Comparison of ENCODE assay signal across 10 cellular contexts in the genomic region with DNA sequence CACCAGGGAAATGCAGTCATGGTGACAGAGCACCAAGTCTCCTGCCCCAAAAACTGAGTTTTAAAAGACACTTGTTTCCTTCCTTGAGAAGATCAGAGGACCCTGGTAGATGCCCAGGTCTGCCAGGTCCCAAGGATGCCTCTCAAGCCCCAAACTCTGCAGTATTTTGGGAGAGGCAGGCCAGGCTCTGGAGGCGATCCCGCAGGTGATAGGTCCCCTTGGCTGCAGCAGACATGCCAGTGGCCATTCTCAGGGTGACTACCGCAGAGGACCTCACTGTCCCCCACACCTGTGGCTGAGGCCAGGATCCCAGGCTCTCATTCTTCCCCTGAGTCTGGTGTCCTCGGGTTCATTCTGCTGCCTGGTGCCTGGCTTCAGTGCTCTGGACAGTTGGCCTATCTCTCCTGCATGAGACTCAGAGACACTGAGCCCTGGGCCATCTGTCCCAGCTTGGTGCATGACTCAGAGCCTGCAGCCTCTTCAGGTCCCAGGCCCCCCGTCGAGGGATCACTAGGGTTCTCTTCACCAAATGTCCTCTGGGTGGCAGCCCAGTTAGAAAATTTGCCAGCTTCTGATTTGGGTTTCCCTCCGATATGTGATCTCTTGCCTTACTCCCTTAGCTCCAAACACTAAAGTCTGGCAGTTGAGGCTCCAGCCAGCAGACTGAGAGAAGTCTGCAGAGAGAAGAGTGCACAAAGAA. TPM values are rescaled to one million over a fixed set of nuclear protein-coding genes. Genes with fewer than 3 reads are reported as not detected.
DNase-seq lines count a peak whose midpoint lies in the region; FAIRE-seq and TF ChIP-seq lines count a peak whose summit lies in the region.
"Had no signal": no experiment of that assay in that cellular context is flagged by ENCODE, and none has a peak within 500 bp of the region (broad histone marks: within the 10 kb centered on the region; RNA-seq: fewer than 3 reads in every experiment).

No MANE protein-coding gene starts in this region.

- TF ChIP-seq POLR2A in GM12892 (IDR thresholded peaks at IDR 0.05; ENCODE audit: low read depth, low read length) = no peak

- H3K4me1 ChIP-seq in left ventricle myocardium inferior = peaks cover 10% of the 10 kb centered on the region
- H3K4me1 ChIP-seq: upper lobe of right lung had no signal

- H3K27me3 Mint-ChIP-seq in HFFc6 (ENCODE audit: insufficient read depth) = peaks cover 21% of the 10 kb centered on the region
- H3K27me3 Mint-ChIP-seq in activated CD4-positive, alpha-beta memory T cell treated with anti-CD3 and anti-CD28 coated beads, Interleukin-2, amount 10 ng/mL, durations not matched to agents 7 days and 5 days = no peaks in the 10 kb centered on the region
- H3K27me3 Mint-ChIP-seq: IgD-negative memory B cell had no signal

- POLR2A ChIA-PET in activated CD4-positive, alpha-beta memory T cell treated with anti-CD3 and anti-CD28 coated beads, Interleukin-2, amount 10 ng/mL, durations not matched to agents 7 days and 5 days (lab: Charles Lee) = no interaction called here

- no peak overlapping the region for H3K27ac Mint-ChIP-seq in HFFc6
- H3K27ac Mint-ChIP-seq in activated CD4-positive, alpha-beta memory T cell treated with anti-CD3 and anti-CD28 coated beads, Interleukin-2, amount 10 ng/mL, durations not matched to agents 7 days and 5 days = no peak overlapping the region
- H3K27ac Mint-ChIP-seq: IgD-negative memory B cell had no signal

- H3K36me3 ChIP-seq in left ventricle myocardium inferior = peaks cover 5% of the 10 kb centered on the region
- H3K36me3 ChIP-seq: upper lobe of right lung had no signal

- no peak for FAIRE-seq in GM12892 (lab: Jason Lieb, UNC)

- CTCF ChIA-PET in activated CD4-positive, alpha-beta memory T cell treated with anti-CD3 and anti-CD28 coated beads, Interleukin-2, amount 10 ng/mL, durations not matched to agents 7 days and 5 days (lab: Charles Lee) = interaction anchor here (1.6 kb wide), 1 partner anchor 9 kb away, joined by 8 read pairs; no protein-coding TSS in a partner anchor

- H3K36me3 Mint-ChIP-seq in HFFc6 (ENCODE audit: low read depth) = 0 out of 2 replicates have a peak, but pooled peaks cover 3% of the 10 kb centered on the region
- no peaks in the 10 kb centered on the region for H3K36me3 Mint-ChIP-seq in activated CD4-positive, alpha-beta memory T cell treated with anti-CD3 and anti-CD28 coated beads, Interleukin-2, amount 10 ng/mL, durations not matched to agents 7 days and 5 days (ENCODE audit: low read depth)

- DNase-seq in AG08396 (ENCODE audit: low spot score) (peak; percentile 46), HFFc6 (peak; percentile 38), SK-MEL-5 (ENCODE audit: low read depth, low spot score) (peak; percentile 67), left ventricle myocardium inferior (peak; percentile 20), coronary artery (ENCODE audit: low spot score) (no peak), GM12892 (ENCODE audit: insufficient read length) (no peak)
- no peak for DNase-seq in NK-92 treated with Interleukin-12 subunit alpha and Interleukin-12 subunit beta, amount 100 ng/mL, for 24 hours (lab: John Stamatoyannopoulos, UW)
- DNase-seq in activated CD4-positive, alpha-beta memory T cell treated with anti-CD3 and anti-CD28 coated beads, Interleukin-2, amount 10 ng/mL, durations not matched to agents 7 days and 5 days = no peak
- DNase-seq: upper lobe of right lung had no signal

- H3K4me3 ChIP-seq in left ventricle myocardium inferior = no peak overlapping the region
- H3K4me3 ChIP-seq in coronary artery = no peak overlapping the region
- H3K4me3 ChIP-seq: upper lobe of right lung had no signal

- no peak overlapping the region for H3K4me3 Mint-ChIP-seq in HFFc6
- H3K4me3 Mint-ChIP-seq in activated CD4-positive, alpha-beta memory T cell treated with anti-CD3 and anti-CD28 coated beads, Interleukin-2, amount 10 ng/mL, durations not matched to agents 7 days and 5 days = no peak overlapping the region
- H3K4me3 Mint-ChIP-seq: IgD-negative memory B cell had no signal

- H3K4me1 Mint-ChIP-seq in HFFc6 (ENCODE audit: low read depth) = peaks cover 7% of the 10 kb centered on the region
- H3K4me1 Mint-ChIP-seq in activated CD4-positive, alpha-beta memory T cell treated with anti-CD3 and anti-CD28 coated beads, Interleukin-2, amount 10 ng/mL, durations not matched to agents 7 days and 5 days = no peaks in the 10 kb centered on the region
- H3K4me1 Mint-ChIP-seq: IgD-negative memory B cell had no signal

- H3K27me3 ChIP-seq in left ventricle myocardium inferior (ENCODE audit: low read depth) = no peaks in the 10 kb centered on the region
- H3K27me3 ChIP-seq: upper lobe of right lung had no signal

- no peaks in the 10 kb centered on the region for H3K9me3 ChIP-seq in left ventricle myocardium inferior (replicated peaks)
- H3K9me3 ChIP-seq: upper lobe of right lung had no signal

- no peak overlapping the region for H3K27ac ChIP-seq in left ventricle myocardium inferior (replicated peaks)
- no peak overlapping the region for H3K27ac ChIP-seq in coronary artery
- H3K27ac ChIP-seq: upper lobe of right lung had no signal

- H3K9me3 Mint-ChIP-seq in HFFc6 = no peaks in the 10 kb centered on the region
- no peaks in the 10 kb centered on the region for H3K9me3 Mint-ChIP-seq in activated CD4-positive, alpha-beta memory T cell treated with anti-CD3 and anti-CD28 coated beads, Interleukin-2, amount 10 ng/mL, durations not matched to agents 7 days and 5 days
- H3K9me3 Mint-ChIP-seq: IgD-negative memory B cell had no signal

- TF ChIP-seq CTCF in HFFc6 (IDR thresholded peaks at IDR 0.05) (peak; percentile 64), left ventricle myocardium inferior (IDR thresholded peaks at IDR 0.05; ENCODE audit: borderline replicate concordance) (peak; percentile 41), coronary artery (IDR thresholded peaks at IDR 0.05) (no peak)

- intact Hi-C loops in left ventricle myocardium inferior (cut with micrococcal nuclease) = no loop called here

- in situ Hi-C loops in SK-MEL-5 (cut with HindIII; ENCODE audit: low pct_unique_long_range_greater_than_20kb, low sequenced_read_pairs) = no loop called here

RNA-seq across cellular contexts. Expression of a gene that starts 59.7 kb away (rescaled TPM):
- under 1 TPM; 0.27 to 0.73 (median 0.57) TPM for total RNA-seq in HFFc6 (2021; fragmentation: NEBNext Ultra II Directional; extraction: Animal tissue kit (Norgen Biotek cat#: 25700))
- 5.3 and 6.4 TPM in 2 replicates for total RNA-seq in SK-MEL-5 (2014; rRNA removed; shearing (Covaris generic))
- polyA plus RNA-seq in SK-MEL-5 (2015; cell fraction: cytosol; rRNA removed) = 2.3 and 9.9 TPM in 2 replicates
- 40.5 and 50.1 TPM in 2 replicates for polyA plus RNA-seq in SK-MEL-5 (2015; cell fraction: nucleus; rRNA removed)
- 22.9 TPM for total RNA-seq in left ventricle myocardium inferior
- under 1 TPM; 0.86 to 0.95 TPM for total RNA-seq in activated CD4-positive, alpha-beta memory T cell treated with anti-CD3 and anti-CD28 coated beads, Interleukin-2, amount 10 ng/mL, durations not matched to agents 7 days and 5 days
- polyA plus RNA-seq in GM12892 (2012; ENCODE audit: missing spikeins) = 6.1 TPM

Comparison
In these comparisons a context has a peak if more than half of its experiments do, and no peak if none do; other contexts are left out.
1. DNase-seq: peak in AG08396 (single experiment), HFFc6 (single experiment), SK-MEL-5 (single experiment) and left ventricle myocardium inferior (single experiment); none in NK-92 treated with Interleukin-12 subunit alpha and Interleukin-12 subunit beta, amount 100 ng/mL, for 24 hours (single experiment), coronary artery (single experiment), activated CD4-positive, alpha-beta memory T cell treated with anti-CD3 and anti-CD28 coated beads, Interleukin-2, amount 10 ng/mL, durations not matched to agents 7 days and 5 days (single experiment) and GM12892 (single experiment).